ENCODE assay signal across 1 cellular context in the genomic region with DNA sequence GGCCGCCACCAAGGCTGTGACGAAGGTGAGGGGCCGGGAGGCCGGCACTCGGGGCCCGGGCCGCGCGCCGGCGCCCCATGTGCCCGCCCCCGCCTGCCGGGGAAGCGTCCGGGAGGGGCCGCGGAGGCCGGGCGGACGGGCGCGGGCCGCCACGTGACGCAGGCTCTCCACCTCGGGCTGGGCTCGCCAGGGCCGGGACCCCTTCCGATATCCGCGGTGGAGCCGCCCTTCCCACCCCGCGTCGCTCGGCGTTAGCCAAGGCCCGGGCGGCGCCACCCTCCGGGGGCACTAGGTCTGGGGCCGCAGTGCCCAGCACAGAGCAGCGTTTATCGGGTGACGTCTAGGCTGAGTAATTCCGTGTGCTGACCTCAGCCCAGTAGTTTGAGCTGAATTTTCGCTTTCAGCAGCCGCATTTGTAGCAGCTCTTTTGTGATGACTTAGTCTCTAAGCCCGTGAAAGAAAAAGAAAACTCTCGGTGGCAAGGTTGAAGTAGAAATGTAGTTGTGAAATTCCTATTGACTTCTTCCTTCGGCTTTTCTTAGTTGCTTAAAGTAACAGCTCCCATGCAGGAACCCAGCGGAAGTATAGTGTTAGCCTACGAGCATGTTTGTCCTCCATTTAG.
TF ChIP-seq lines count a peak whose summit lies in the region.

No MANE protein-coding gene starts in this region.

TF ChIP-seq in HepG2, 621 proteins besides CTCF, POLR2A, EP300 and RAD21 (continued from another document and continues in another):
- TF ChIP-seq, protein P1, sequence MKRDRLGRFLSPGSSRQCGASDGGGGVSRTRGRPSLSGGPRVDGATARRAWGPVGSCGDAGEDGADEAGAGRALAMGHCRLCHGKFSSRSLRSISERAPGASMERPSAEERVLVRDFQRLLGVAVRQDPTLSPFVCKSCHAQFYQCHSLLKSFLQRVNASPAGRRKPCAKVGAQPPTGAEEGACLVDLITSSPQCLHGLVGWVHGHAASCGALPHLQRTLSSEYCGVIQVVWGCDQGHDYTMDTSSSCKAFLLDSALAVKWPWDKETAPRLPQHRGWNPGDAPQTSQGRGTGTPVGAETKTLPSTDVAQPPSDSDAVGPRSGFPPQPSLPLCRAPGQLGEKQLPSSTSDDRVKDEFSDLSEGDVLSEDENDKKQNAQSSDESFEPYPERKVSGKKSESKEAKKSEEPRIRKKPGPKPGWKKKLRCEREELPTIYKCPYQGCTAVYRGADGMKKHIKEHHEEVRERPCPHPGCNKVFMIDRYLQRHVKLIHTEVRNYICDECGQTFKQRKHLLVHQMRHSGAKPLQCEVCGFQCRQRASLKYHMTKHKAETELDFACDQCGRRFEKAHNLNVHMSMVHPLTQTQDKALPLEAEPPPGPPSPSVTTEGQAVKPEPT (CRISPR knock-in tag; IDR thresholded peaks at IDR 0.05; ENCODE audit: low read depth) = no peak
- TF ChIP-seq ZNF44 (CRISPR knock-in tag; IDR thresholded peaks at IDR 0.05) = no peak
- TF ChIP-seq ZNF567 (CRISPR knock-in tag; IDR thresholded peaks at IDR 0.05; ENCODE audit: borderline replicate concordance) = no peak
- no peak for TF ChIP-seq ZNF556 (CRISPR knock-in tag; IDR thresholded peaks at IDR 0.05; ENCODE audit: borderline replicate concordance)
- TF ChIP-seq ZNF160 (CRISPR knock-in tag; IDR thresholded peaks at IDR 0.05) = no peak
- TF ChIP-seq ZNF251 (CRISPR knock-in tag; IDR thresholded peaks at IDR 0.05) = no peak
- no peak for TF ChIP-seq ZNF644 (CRISPR knock-in tag; IDR thresholded peaks at IDR 0.05; ENCODE audit: low read depth)
- TF ChIP-seq ZNF501 (CRISPR knock-in tag; IDR thresholded peaks at IDR 0.05) = peak; percentile 50
- TF ChIP-seq, protein P2, sequence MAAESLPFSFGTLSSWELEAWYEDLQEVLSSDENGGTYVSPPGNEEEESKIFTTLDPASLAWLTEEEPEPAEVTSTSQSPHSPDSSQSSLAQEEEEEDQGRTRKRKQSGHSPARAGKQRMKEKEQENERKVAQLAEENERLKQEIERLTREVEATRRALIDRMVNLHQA (CRISPR knock-in tag; IDR thresholded peaks at IDR 0.05) = no peak
- peak; percentile 26; the same call in 1 of the 2 replicates for TF ChIP-seq YEATS2 (CRISPR knock-in tag; IDR thresholded peaks at IDR 0.05; ENCODE audit: borderline replicate concordance)
- TF ChIP-seq ZNF878 (CRISPR knock-in tag; IDR thresholded peaks at IDR 0.05) = no peak
- no peak for TF ChIP-seq ZC3H4 (CRISPR knock-in tag; IDR thresholded peaks at IDR 0.05; ENCODE audit: borderline replicate concordance)
- 0 out of 2 replicates have a peak, but pooled peaks have one; percentile 42 for TF ChIP-seq TOPORS (CRISPR knock-in tag; IDR thresholded peaks at IDR 0.05)
- no peak for TF ChIP-seq HOXA7 (CRISPR knock-in tag; IDR thresholded peaks at IDR 0.05)
- TF ChIP-seq NPAS2 (CRISPR knock-in tag; IDR thresholded peaks at IDR 0.05; ENCODE audit: borderline replicate concordance) = no peak
- TF ChIP-seq HDAC1 (CRISPR knock-in tag; IDR thresholded peaks at IDR 0.05) = peak; percentile 68
- no peak for TF ChIP-seq SMAD1 (CRISPR knock-in tag; IDR thresholded peaks at IDR 0.05; ENCODE audit: borderline replicate concordance, low read depth)
- TF ChIP-seq ZNF720 (CRISPR knock-in tag; IDR thresholded peaks at IDR 0.05) = no peak
- no peak for TF ChIP-seq FOSL1 (CRISPR knock-in tag; IDR thresholded peaks at IDR 0.05; ENCODE audit: borderline replicate concordance)
- no peak for TF ChIP-seq ZNF546 (CRISPR knock-in tag; conservative IDR thresholded peaks at IDR 0.05)
- TF ChIP-seq SSRP1 (CRISPR knock-in tag; IDR thresholded peaks at IDR 0.05) = no peak
- no peak for TF ChIP-seq TMF1 (CRISPR knock-in tag; IDR thresholded peaks at IDR 0.05; ENCODE audit: low read depth)
- TF ChIP-seq MTA1 (CRISPR knock-in tag; IDR thresholded peaks at IDR 0.05; ENCODE audit: borderline replicate concordance) = no peak
- no peak for TF ChIP-seq THYN1 (CRISPR knock-in tag; IDR thresholded peaks at IDR 0.05; ENCODE audit: borderline replicate concordance, low read depth)
- TF ChIP-seq, protein P3, sequence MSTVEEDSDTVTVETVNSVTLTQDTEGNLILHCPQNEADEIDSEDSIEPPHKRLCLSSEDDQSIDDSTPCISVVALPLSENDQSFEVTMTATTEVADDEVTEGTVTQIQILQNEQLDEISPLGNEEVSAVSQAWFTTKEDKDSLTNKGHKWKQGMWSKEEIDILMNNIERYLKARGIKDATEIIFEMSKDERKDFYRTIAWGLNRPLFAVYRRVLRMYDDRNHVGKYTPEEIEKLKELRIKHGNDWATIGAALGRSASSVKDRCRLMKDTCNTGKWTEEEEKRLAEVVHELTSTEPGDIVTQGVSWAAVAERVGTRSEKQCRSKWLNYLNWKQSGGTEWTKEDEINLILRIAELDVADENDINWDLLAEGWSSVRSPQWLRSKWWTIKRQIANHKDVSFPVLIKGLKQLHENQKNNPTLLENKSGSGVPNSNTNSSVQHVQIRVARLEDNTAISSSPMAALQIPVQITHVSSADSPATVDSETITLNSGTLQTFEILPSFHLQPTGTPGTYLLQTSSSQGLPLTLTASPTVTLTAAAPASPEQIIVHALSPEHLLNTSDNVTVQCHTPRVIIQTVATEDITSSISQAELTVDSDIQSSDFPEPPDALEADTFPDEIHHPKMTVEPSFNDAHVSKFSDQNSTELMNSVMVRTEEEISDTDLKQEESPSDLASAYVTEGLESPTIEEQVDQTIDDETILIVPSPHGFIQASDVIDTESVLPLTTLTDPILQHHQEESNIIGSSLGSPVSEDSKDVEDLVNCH (CRISPR knock-in tag; IDR thresholded peaks at IDR 0.05) = no peak
- TF ChIP-seq KDM2A (CRISPR knock-in tag; IDR thresholded peaks at IDR 0.05; ENCODE audit: borderline replicate concordance, low read depth) = peak; percentile 81
- TF ChIP-seq ZNF335 (CRISPR knock-in tag; IDR thresholded peaks at IDR 0.05) = no peak
- TF ChIP-seq ARHGAP35 (CRISPR knock-in tag; IDR thresholded peaks at IDR 0.05; ENCODE audit: borderline replicate concordance) = no peak; the same call in 1 of the 2 replicates
- TF ChIP-seq, protein P4, sequence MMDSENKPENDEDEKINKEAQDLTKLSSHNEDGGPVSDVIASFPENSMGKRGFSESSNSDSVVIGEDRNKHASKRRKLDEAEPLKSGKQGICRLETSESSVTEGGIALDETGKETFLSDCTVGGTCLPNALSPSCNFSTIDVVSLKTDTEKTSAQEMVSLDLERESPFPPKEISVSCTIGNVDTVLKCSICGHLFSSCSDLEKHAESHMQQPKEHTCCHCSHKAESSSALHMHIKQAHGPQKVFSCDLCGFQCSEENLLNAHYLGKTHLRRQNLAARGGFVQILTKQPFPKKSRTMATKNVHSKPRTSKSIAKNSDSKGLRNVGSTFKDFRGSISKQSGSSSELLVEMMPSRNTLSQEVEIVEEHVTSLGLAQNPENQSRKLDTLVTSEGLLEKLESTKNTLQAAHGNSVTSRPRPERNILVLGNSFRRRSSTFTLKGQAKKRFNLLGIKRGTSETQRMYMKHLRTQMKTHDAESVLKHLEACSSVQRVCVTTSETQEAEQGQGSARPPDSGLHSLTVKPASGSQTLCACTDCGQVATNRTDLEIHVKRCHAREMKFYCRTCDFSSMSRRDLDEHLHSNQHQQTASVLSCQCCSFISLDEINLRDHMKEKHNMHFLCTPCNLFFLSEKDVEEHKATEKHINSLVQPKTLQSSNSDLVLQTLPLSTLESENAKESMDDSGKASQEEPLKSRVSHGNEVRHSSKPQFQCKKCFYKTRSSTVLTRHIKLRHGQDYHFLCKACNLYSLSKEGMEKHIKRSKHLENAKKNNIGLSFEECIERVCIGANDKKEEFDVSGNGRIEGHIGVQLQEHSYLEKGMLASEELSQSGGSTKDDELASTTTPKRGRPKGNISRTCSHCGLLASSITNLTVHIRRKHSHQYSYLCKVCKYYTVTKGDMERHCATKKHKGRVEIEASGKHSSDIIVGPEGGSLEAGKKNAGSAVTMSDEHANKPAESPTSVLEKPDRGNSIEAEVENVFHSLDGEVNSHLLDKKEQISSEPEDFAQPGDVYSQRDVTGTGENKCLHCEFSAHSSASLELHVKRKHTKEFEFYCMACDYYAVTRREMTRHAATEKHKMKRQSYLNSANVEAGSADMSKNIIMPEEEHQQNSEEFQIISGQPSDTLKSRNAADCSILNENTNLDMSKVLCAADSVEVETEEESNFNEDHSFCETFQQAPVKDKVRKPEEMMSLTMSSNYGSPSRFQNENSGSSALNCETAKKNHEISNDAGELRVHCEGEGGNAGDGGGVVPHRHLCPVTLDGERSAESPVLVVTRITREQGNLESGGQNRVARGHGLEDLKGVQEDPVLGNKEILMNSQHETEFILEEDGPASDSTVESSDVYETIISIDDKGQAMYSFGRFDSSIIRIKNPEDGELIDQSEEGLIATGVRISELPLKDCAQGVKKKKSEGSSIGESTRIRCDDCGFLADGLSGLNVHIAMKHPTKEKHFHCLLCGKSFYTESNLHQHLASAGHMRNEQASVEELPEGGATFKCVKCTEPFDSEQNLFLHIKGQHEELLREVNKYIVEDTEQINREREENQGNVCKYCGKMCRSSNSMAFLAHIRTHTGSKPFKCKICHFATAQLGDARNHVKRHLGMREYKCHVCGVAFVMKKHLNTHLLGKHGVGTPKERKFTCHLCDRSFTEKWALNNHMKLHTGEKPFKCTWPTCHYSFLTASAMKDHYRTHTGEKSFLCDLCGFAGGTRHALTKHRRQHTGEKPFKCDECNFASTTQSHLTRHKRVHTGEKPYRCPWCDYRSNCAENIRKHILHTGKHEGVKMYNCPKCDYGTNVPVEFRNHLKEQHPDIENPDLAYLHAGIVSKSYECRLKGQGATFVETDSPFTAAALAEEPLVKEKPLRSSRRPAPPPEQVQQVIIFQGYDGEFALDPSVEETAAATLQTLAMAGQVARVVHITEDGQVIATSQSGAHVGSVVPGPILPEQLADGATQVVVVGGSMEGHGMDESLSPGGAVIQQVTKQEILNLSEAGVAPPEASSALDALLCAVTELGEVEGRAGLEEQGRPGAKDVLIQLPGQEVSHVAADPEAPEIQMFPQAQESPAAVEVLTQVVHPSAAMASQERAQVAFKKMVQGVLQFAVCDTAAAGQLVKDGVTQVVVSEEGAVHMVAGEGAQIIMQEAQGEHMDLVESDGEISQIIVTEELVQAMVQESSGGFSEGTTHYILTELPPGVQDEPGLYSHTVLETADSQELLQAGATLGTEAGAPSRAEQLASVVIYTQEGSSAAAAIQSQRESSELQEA (CRISPR knock-in tag; IDR thresholded peaks at IDR 0.05; ENCODE audit: not compliant biosample characterization) = no peak
- TF ChIP-seq, protein P5, sequence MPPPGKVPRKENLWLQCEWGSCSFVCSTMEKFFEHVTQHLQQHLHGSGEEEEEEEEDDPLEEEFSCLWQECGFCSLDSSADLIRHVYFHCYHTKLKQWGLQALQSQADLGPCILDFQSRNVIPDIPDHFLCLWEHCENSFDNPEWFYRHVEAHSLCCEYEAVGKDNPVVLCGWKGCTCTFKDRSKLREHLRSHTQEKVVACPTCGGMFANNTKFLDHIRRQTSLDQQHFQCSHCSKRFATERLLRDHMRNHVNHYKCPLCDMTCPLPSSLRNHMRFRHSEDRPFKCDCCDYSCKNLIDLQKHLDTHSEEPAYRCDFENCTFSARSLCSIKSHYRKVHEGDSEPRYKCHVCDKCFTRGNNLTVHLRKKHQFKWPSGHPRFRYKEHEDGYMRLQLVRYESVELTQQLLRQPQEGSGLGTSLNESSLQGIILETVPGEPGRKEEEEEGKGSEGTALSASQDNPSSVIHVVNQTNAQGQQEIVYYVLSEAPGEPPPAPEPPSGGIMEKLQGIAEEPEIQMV (CRISPR knock-in tag; IDR thresholded peaks at IDR 0.05; ENCODE audit: low read depth) = no peak
- no peak for TF ChIP-seq PTBP1 (IDR thresholded peaks at IDR 0.05; ENCODE audit: low read depth, low read length, poor library complexity, severe bottlenecking)
- 0 out of 2 replicates have a peak, but pooled peaks have one; percentile 55 for TF ChIP-seq ZFP36L1 (CRISPR knock-in tag; IDR thresholded peaks at IDR 0.05)
- TF ChIP-seq PAWR (CRISPR knock-in tag; IDR thresholded peaks at IDR 0.05; ENCODE audit: borderline replicate concordance) = no peak
- TF ChIP-seq ZNF703 (CRISPR knock-in tag; IDR thresholded peaks at IDR 0.05; ENCODE audit: borderline replicate concordance) = no peak
- TF ChIP-seq MEIS2 (CRISPR knock-in tag; IDR thresholded peaks at IDR 0.05) = no peak
- TF ChIP-seq TRIM24 (CRISPR knock-in tag; IDR thresholded peaks at IDR 0.05) = no peak
- TF ChIP-seq ZNF619 (CRISPR knock-in tag; IDR thresholded peaks at IDR 0.05) = no peak
- TF ChIP-seq, protein P6, sequence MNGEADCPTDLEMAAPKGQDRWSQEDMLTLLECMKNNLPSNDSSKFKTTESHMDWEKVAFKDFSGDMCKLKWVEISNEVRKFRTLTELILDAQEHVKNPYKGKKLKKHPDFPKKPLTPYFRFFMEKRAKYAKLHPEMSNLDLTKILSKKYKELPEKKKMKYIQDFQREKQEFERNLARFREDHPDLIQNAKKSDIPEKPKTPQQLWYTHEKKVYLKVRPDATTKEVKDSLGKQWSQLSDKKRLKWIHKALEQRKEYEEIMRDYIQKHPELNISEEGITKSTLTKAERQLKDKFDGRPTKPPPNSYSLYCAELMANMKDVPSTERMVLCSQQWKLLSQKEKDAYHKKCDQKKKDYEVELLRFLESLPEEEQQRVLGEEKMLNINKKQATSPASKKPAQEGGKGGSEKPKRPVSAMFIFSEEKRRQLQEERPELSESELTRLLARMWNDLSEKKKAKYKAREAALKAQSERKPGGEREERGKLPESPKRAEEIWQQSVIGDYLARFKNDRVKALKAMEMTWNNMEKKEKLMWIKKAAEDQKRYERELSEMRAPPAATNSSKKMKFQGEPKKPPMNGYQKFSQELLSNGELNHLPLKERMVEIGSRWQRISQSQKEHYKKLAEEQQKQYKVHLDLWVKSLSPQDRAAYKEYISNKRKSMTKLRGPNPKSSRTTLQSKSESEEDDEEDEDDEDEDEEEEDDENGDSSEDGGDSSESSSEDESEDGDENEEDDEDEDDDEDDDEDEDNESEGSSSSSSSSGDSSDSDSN (CRISPR knock-in tag; IDR thresholded peaks at IDR 0.05) = peak; percentile 60
- peak; percentile 21; the same call in 1 of the 2 replicates for TF ChIP-seq ETV5 (CRISPR knock-in tag; IDR thresholded peaks at IDR 0.05; ENCODE audit: borderline replicate concordance)
- TF ChIP-seq, protein P7, sequence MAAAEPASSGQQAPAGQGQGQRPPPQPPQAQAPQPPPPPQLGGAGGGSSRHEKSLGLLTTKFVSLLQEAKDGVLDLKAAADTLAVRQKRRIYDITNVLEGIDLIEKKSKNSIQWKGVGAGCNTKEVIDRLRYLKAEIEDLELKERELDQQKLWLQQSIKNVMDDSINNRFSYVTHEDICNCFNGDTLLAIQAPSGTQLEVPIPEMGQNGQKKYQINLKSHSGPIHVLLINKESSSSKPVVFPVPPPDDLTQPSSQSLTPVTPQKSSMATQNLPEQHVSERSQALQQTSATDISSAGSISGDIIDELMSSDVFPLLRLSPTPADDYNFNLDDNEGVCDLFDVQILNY (CRISPR knock-in tag; conservative IDR thresholded peaks at IDR 0.05) = no peak
- TF ChIP-seq, protein P8, sequence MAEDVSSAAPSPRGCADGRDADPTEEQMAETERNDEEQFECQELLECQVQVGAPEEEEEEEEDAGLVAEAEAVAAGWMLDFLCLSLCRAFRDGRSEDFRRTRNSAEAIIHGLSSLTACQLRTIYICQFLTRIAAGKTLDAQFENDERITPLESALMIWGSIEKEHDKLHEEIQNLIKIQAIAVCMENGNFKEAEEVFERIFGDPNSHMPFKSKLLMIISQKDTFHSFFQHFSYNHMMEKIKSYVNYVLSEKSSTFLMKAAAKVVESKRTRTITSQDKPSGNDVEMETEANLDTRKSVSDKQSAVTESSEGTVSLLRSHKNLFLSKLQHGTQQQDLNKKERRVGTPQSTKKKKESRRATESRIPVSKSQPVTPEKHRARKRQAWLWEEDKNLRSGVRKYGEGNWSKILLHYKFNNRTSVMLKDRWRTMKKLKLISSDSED (CRISPR knock-in tag; IDR thresholded peaks at IDR 0.05) = no peak
- peak; percentile 50; the same call in 1 of the 2 replicates for TF ChIP-seq BCL6 (CRISPR knock-in tag; IDR thresholded peaks at IDR 0.05)
- no peak for TF ChIP-seq ZNF569 (CRISPR knock-in tag; IDR thresholded peaks at IDR 0.05; ENCODE audit: borderline replicate concordance)
